11 cellular contexts compared by ENCODE assay signal in the genomic region with DNA sequence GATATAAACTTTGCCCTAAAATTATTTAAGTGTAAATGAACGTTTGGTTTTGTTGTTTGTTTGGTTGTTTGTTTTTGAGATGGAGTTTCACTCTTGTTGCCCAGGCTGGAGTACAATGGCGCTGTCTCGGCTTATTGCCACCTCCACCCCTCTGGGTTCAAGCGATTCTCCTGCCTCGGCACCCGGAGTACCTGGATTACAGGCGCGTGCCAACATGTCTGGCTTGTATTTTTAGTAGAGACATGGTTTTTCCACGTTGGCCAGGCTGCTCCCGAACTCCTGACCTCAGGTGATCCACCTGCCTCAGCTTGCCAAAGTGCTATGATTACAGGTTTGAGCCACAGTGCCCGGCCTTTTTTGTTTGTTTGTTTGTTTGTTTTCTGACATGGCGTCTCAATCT.
DNase-seq lines count a peak whose midpoint lies in the region; ATAC-seq and TF ChIP-seq lines count a peak whose summit lies in the region.
"Had no signal": no experiment of that assay in that cellular context is flagged by ENCODE, and none has a peak within 500 bp of the region (broad histone marks: within the 10 kb centered on the region; RNA-seq: fewer than 3 reads in every experiment).

No MANE protein-coding gene starts in this region.

- H3K27ac Mint-ChIP-seq in activated naive CD8-positive, alpha-beta T cell: peak overlapping the region; percentile 46
- no peak overlapping the region; a peak in 1 of 7 replicates for H3K27ac Mint-ChIP-seq in H9
- no peak overlapping the region for H3K27ac Mint-ChIP-seq in activated CD8-positive, alpha-beta memory T cell treated with anti-CD3 and anti-CD28 coated beads, Interleukin-2, amount 10 ng/mL, durations not matched to agents 7 days and 5 days

- no peak overlapping the region for H2BK20ac ChIP-seq in H9 (ENCODE audit: low read depth, low read length, poor library complexity, severe bottlenecking)

- no peak overlapping the region for H2BK12ac ChIP-seq in H9 (ENCODE audit: insufficient read length, low read depth, low read length)

- intact Hi-C loops in lower lobe of right lung (cut with DNase I) (no loop called here), esophagus muscularis mucosa (cut with DNase I) (no loop called here)

- CTCF ChIA-PET in activated CD8-positive, alpha-beta memory T cell treated with anti-CD3 and anti-CD28 coated beads, Interleukin-2, amount 10 ng/mL, durations not matched to agents 7 days and 5 days (lab: Charles Lee): interaction anchor here (1.3 to 8.2 kb wide), 6 partner anchors 8 to 105 kb away, joined by 3 to 147 read pairs (median 35); a partner anchor contains a TSS

- H3K4me2 ChIP-seq in H9 (ENCODE audit: insufficient read depth, insufficient read length, low read length): no peak overlapping the region

- H3K27ac ChIP-seq in cardiac muscle cell (peak overlapping the region; percentile 95), right atrium auricular region (no peak overlapping the region), lower lobe of right lung (peak overlapping the region; percentile 97), upper lobe of left lung (peak overlapping the region; percentile 36 to 99 (median 98)), esophagus muscularis mucosa (replicated peaks in 1 of 4) (no peak overlapping the region), H9 (ENCODE audit: insufficient read length, low read depth, low read length) (no peak overlapping the region)

- H3K27me3 Mint-ChIP-seq in activated naive CD8-positive, alpha-beta T cell: no peaks in the 10 kb centered on the region
- no peaks in the 10 kb centered on the region for H3K27me3 Mint-ChIP-seq in H9 (ENCODE audit: low read depth)
- no peaks in the 10 kb centered on the region for H3K27me3 Mint-ChIP-seq in activated CD8-positive, alpha-beta memory T cell treated with anti-CD3 and anti-CD28 coated beads, Interleukin-2, amount 10 ng/mL, durations not matched to agents 7 days and 5 days

- H3K36me3 ChIP-seq in cardiac muscle cell: no peaks in the 10 kb centered on the region
- H3K36me3 ChIP-seq in right atrium auricular region: no peaks in the 10 kb centered on the region
- H3K36me3 ChIP-seq in lower lobe of right lung: no peaks in the 10 kb centered on the region
- H3K36me3 ChIP-seq in upper lobe of left lung: no peaks in the 10 kb centered on the region
- H3K36me3 ChIP-seq in esophagus muscularis mucosa: no peaks in the 10 kb centered on the region

- H3K9ac ChIP-seq in H9 (ENCODE audit: extremely low read depth, insufficient read length, low read length): no peak overlapping the region

- no peak overlapping the region for H3K4ac ChIP-seq in H9 (ENCODE audit: low read depth, low read length)

- H3K14ac ChIP-seq in H9 (ENCODE audit: insufficient read depth, low read length): no peak overlapping the region

- no peak for TF ChIP-seq EP300 in upper lobe of left lung (IDR thresholded peaks at IDR 0.05)
- no peak for TF ChIP-seq EP300 in esophagus muscularis mucosa (IDR thresholded peaks at IDR 0.05)

- TF ChIP-seq POLR2A in upper lobe of left lung (IDR thresholded peaks at IDR 0.05) (no peak), esophagus muscularis mucosa (IDR thresholded peaks at IDR 0.05; ENCODE audit: low read depth) (no peak)

- no peak overlapping the region for H2BK15ac ChIP-seq in H9 (ENCODE audit: low read depth, low read length)

- H3K27me3 ChIP-seq in cardiac muscle cell: no peaks in the 10 kb centered on the region
- no peaks in the 10 kb centered on the region for H3K27me3 ChIP-seq in right atrium auricular region
- no peaks in the 10 kb centered on the region for H3K27me3 ChIP-seq in lower lobe of right lung (ENCODE audit: low read depth)
- no peaks in the 10 kb centered on the region for H3K27me3 ChIP-seq in upper lobe of left lung
- H3K27me3 ChIP-seq in esophagus muscularis mucosa: no peaks in the 10 kb centered on the region
- H3K27me3 ChIP-seq in H9 (ENCODE audit: insufficient read depth, low read length): no peaks in the 10 kb centered on the region

- H2AFZ ChIP-seq in H9 (ENCODE audit: low read length): no peak overlapping the region

- no peak overlapping the region for H3K4me3 Mint-ChIP-seq in activated naive CD8-positive, alpha-beta T cell
- H3K4me3 Mint-ChIP-seq in H9: no peak overlapping the region; a peak in 1 of 5 replicates
- no peak overlapping the region for H3K4me3 Mint-ChIP-seq in activated CD8-positive, alpha-beta memory T cell treated with anti-CD3 and anti-CD28 coated beads, Interleukin-2, amount 10 ng/mL, durations not matched to agents 7 days and 5 days
- H3K4me3 Mint-ChIP-seq: CD14-positive monocyte had no signal

- ATAC-seq in lower lobe of right lung: no peak
- ATAC-seq in upper lobe of left lung (ENCODE audit: low FRiP score in 2 of 2): no peak
- ATAC-seq in activated CD8-positive, alpha-beta memory T cell treated with anti-CD3 and anti-CD28 coated beads, Interleukin-2, amount 10 ng/mL, durations not matched to agents 7 days and 5 days: no peak

- no peaks in the 10 kb centered on the region for H3K79me2 ChIP-seq in H9 (ENCODE audit: insufficient read depth, low read length)

- no peak overlapping the region for H3K4me3 ChIP-seq in cardiac muscle cell
- H3K4me3 ChIP-seq in right atrium auricular region: no peak overlapping the region
- H3K4me3 ChIP-seq in lower lobe of right lung: peak overlapping the region; percentile 67
- peak overlapping the region in 1 of 4 donors; percentile 13 for H3K4me3 ChIP-seq in upper lobe of left lung
- H3K4me3 ChIP-seq in esophagus muscularis mucosa: no peak overlapping the region

- H3K9me3 Mint-ChIP-seq in activated naive CD8-positive, alpha-beta T cell (ENCODE audit: low read depth): no peaks in the 10 kb centered on the region
- H3K9me3 Mint-ChIP-seq in H9: no peaks in the 10 kb centered on the region; a peak in 1 of 5 replicates
- no peaks in the 10 kb centered on the region for H3K9me3 Mint-ChIP-seq in activated CD8-positive, alpha-beta memory T cell treated with anti-CD3 and anti-CD28 coated beads, Interleukin-2, amount 10 ng/mL, durations not matched to agents 7 days and 5 days (ENCODE audit: low read depth)
- H3K9me3 Mint-ChIP-seq: CD14-positive monocyte had no signal

- no peak overlapping the region for H3T11ph ChIP-seq in H9 (ENCODE audit: low read length)

- no peak for DNase-seq in cardiac muscle cell (ENCODE audit: low read depth in 1 of 2, low spot score in 1 of 2)
- no peak for DNase-seq in right atrium auricular region (ENCODE audit: low spot score)
- DNase-seq in lower lobe of right lung: no peak
- peak in 1 of 2 donors; percentile 21 for DNase-seq in upper lobe of left lung
- DNase-seq in esophagus muscularis mucosa (ENCODE audit: extremely low spot score): no peak
- DNase-seq in H9: no peak
- no peak for DNase-seq in activated CD8-positive, alpha-beta memory T cell treated with anti-CD3 and anti-CD28 coated beads, Interleukin-2, amount 10 ng/mL, durations not matched to agents 7 days and 5 days
- DNase-seq: cortex of kidney, NCI-H1048 had no signal

- no peak overlapping the region for H4K8ac ChIP-seq in H9 (replicated peaks; ENCODE audit: insufficient read length, low read depth, low read length)

- H3K9me3 ChIP-seq in cardiac muscle cell (ENCODE audit: low read depth) (no peaks in the 10 kb centered on the region), right atrium auricular region (no peaks in the 10 kb centered on the region), lower lobe of right lung (no peaks in the 10 kb centered on the region), upper lobe of left lung (no peaks in the 10 kb centered on the region), esophagus muscularis mucosa (no peaks in the 10 kb centered on the region), H9 (ENCODE audit: control insufficient read depth, low read depth, low read length) (no peaks in the 10 kb centered on the region)

- H4K5ac ChIP-seq in H9 (ENCODE audit: insufficient read length, low read depth, low read length): no peak overlapping the region

- peaks cover 55% of the 10 kb centered on the region for H3K4me1 Mint-ChIP-seq in activated naive CD8-positive, alpha-beta T cell (ENCODE audit: low read depth)
- peaks cover 37 to 42% of the 10 kb centered on the region in 2 experiments for H3K4me1 Mint-ChIP-seq in H9
- H3K4me1 Mint-ChIP-seq in activated CD8-positive, alpha-beta memory T cell treated with anti-CD3 and anti-CD28 coated beads, Interleukin-2, amount 10 ng/mL, durations not matched to agents 7 days and 5 days: peaks cover 44% of the 10 kb centered on the region

- no peak overlapping the region for H2AK5ac ChIP-seq in H9 (ENCODE audit: insufficient read length, low read length)

- 66 to 79% methylated on average over 12 of the region's 12 CpGs for WGBS in upper lobe of left lung, 2 donors
- WGBS in esophagus muscularis mucosa: 88% methylated on average over 12 of the region's 12 CpGs
- no CpG with 5 or more reads among the region's 12 CpGs for WGBS in H9 (ENCODE audit: extremely low coverage, insufficient read length, low lambda C conversion rate)

- H3K18ac ChIP-seq in H9 (ENCODE audit: insufficient read length, low read depth, low read length): no peak overlapping the region

- H3K23ac ChIP-seq in H9 (ENCODE audit: insufficient read length, low read depth, low read length): no peak overlapping the region

- TF ChIP-seq CTCF in cardiac muscle cell (IDR thresholded peaks at IDR 0.05; ENCODE audit: low read depth, low read length): no peak
- no peak for TF ChIP-seq CTCF in right atrium auricular region (IDR thresholded peaks at IDR 0.05)
- no peak for TF ChIP-seq CTCF in lower lobe of right lung (IDR thresholded peaks at IDR 0.05)
- no peak for TF ChIP-seq CTCF in upper lobe of left lung (IDR thresholded peaks at IDR 0.05)
- TF ChIP-seq CTCF in esophagus muscularis mucosa (IDR thresholded peaks at IDR 0.05): no peak
- TF ChIP-seq CTCF in H9 (conservative IDR thresholded peaks at IDR 0.05): no peak

- H2BK120ac ChIP-seq in H9 (ENCODE audit: low read depth, low read length, poor library complexity, severe bottlenecking): no peak overlapping the region

- no peak overlapping the region for H3K56ac ChIP-seq in H9 (ENCODE audit: insufficient read length, low read depth, low read length)

- no peaks in the 10 kb centered on the region for H4K20me1 ChIP-seq in H9 (ENCODE audit: control insufficient read depth, insufficient read depth, insufficient read length)

- H3K79me1 ChIP-seq in H9 (ENCODE audit: insufficient read depth, low read depth, low read length, poor library complexity, severe bottlenecking): no peaks in the 10 kb centered on the region

- no peak overlapping the region for H2BK5ac ChIP-seq in H9 (ENCODE audit: insufficient read length, low read length)

- no peaks in the 10 kb centered on the region for H3K36me3 Mint-ChIP-seq in activated naive CD8-positive, alpha-beta T cell
- H3K36me3 Mint-ChIP-seq in H9 (ENCODE audit: insufficient read depth in 1 of 3, low read depth in 3 of 3): no peaks in the 10 kb centered on the region
- H3K36me3 Mint-ChIP-seq in activated CD8-positive, alpha-beta memory T cell treated with anti-CD3 and anti-CD28 coated beads, Interleukin-2, amount 10 ng/mL, durations not matched to agents 7 days and 5 days: peaks cover 2% of the 10 kb centered on the region
- H3K36me3 Mint-ChIP-seq: CD14-positive monocyte had no signal

- H3K4me1 ChIP-seq in cardiac muscle cell (ENCODE audit: low read depth): peaks cover 21% of the 10 kb centered on the region
- H3K4me1 ChIP-seq in right atrium auricular region: peaks cover 0 to 11% of the 10 kb centered on the region in 2 donors
- H3K4me1 ChIP-seq in lower lobe of right lung: peaks cover 33% of the 10 kb centered on the region
- peaks cover 13 to 22% (median 18%) of the 10 kb centered on the region in 4 donors for H3K4me1 ChIP-seq in upper lobe of left lung
- H3K4me1 ChIP-seq in esophagus muscularis mucosa: peaks cover 18 to 44% (median 40%) of the 10 kb centered on the region in 4 donors
- peaks cover 7% of the 10 kb centered on the region; the same call in 1 of the 2 replicates for H3K4me1 ChIP-seq in H9 (ENCODE audit: insufficient read depth, low read length)

- no peak overlapping the region for H4K91ac ChIP-seq in H9 (ENCODE audit: insufficient read length, low read depth, low read length)

- H3K23me2 ChIP-seq in H9 (ENCODE audit: insufficient read length, low read depth, low read length, poor library complexity, severe bottlenecking): peaks cover 18% of the 10 kb centered on the region

Comparison
In these comparisons a context has a peak if more than half of its experiments do, and no peak if none do; other contexts are left out.
1. H3K27ac ChIP-seq: peak in cardiac muscle cell (single experiment), lower lobe of right lung (single experiment) and upper lobe of left lung (4 of 4); none in right atrium auricular region (0 of 2), esophagus muscularis mucosa (0 of 4) and H9 (single experiment).